ENCODE assay signal across 1 cellular context in the genomic region with DNA sequence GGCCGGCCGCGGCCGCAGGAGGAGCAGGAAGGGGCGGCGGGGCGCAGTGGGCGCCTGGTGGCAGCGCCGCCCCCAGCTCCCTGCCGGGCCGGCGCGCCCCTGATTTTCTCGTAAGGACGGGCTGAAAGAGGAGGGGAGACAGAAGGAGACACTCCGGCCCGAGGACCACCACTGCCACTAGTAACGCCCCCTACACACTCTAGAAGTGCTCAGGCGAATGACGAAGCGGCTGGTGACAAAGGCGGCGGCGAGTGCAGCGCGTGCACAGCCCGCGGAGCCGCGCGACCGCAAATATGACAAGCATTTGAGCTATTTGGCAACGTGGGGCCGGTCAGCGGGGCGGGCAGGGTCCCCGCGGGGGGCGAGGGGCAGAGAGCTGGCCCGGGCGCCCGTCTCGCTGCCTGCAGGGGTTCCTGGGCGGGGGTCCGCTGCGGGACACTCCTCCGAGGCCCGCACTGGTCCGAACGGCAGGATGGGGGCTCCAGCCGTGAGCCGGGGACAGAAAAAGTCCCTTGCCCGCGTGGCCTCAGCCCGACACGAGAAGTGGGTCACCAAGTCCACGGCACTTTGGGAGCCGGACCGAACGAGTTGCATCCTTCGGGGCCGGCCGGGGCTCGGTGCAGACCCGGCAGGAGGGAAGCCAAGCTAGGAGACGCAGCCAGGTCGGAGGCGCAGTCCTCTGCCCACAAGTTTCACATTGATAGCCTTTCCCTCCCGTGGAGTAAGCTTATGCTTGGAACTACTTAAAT.
TF ChIP-seq lines count a peak whose summit lies in the region.

No MANE protein-coding gene starts in this region.

TF ChIP-seq in A549, 52 proteins besides CTCF, POLR2A, EP300 and RAD21 (continued from another document):
- TF ChIP-seq, protein P1, sequence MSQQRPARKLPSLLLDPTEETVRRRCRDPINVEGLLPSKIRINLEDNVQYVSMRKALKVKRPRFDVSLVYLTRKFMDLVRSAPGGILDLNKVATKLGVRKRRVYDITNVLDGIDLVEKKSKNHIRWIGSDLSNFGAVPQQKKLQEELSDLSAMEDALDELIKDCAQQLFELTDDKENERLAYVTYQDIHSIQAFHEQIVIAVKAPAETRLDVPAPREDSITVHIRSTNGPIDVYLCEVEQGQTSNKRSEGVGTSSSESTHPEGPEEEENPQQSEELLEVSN (IDR thresholded peaks at IDR 0.05; ENCODE audit: borderline replicate concordance, low read depth): peak; percentile 56; the same call in 1 of the 2 replicates
- TF ChIP-seq CHD2 (IDR thresholded peaks at IDR 0.05; ENCODE audit: low read length, partially characterized antibody): no peak
- no peak for TF ChIP-seq JUNB (IDR thresholded peaks at IDR 0.05)
- no peak for TF ChIP-seq FOSL2 (IDR thresholded peaks at IDR 0.05)
- peak; percentile 5; the same call in 1 of the 2 replicates for TF ChIP-seq FOSL2 (CRISPR knock-in tag; IDR thresholded peaks at IDR 0.05)
- 0 out of 2 replicates have a peak, but pooled peaks have one; percentile 34 for TF ChIP-seq HOXB5 (CRISPR knock-in tag; IDR thresholded peaks at IDR 0.05)
- no peak for TF ChIP-seq FOXS1 (CRISPR knock-in tag; IDR thresholded peaks at IDR 0.05)
- no peak for TF ChIP-seq RCOR1 (IDR thresholded peaks at IDR 0.05; ENCODE audit: low read depth, low read length)
